ENCODE assay signal across 13 cellular contexts in the genomic region with DNA sequence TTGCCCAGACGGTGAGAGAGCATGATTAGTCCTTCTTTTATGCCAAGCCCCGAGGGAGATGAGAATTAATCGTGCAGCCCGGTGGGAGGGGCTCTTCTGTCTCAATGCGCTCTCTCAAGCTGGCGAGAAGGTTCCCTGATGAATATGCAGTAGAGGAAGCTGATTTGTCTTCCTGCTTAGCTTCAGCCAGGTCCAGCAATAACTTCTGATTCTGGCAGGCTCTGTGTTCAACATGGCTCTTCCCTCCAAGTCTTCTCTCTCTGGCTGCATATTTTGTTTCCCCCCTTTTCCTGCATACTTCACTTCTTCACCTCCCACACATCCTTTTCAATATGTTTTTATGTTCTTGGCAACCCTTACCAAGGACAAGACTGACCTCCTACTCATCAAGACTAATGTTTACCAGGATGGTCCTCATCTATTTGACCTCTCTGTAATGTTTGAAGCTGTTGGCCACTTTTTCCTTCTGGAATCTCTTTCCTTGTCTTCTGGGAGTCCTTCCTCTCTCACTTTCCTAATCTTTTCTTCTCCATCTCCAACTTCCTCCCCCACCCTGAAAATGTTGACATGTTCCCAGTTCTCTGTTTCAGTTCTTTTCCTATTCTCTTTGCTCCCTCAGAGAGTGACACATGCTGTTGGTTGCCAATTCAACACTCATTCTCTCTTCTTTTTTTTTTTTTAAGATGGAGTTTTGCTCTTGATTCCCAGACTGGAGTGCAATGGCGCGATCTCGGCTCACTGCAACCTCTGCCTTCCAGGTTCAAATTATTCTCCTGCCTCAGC. TPM values are rescaled to one million over a fixed set of nuclear protein-coding genes. Genes with fewer than 3 reads are reported as not detected.
DNase-seq lines count a peak whose midpoint lies in the region; ATAC-seq and TF ChIP-seq lines count a peak whose summit lies in the region.
"Had no signal": no experiment of that assay in that cellular context is flagged by ENCODE, and none has a peak within 500 bp of the region (broad histone marks: within the 10 kb centered on the region; RNA-seq: fewer than 3 reads in every experiment).

No MANE protein-coding gene starts in this region.

- no peaks in the 10 kb centered on the region for H3K27me3 Mint-ChIP-seq in Caco-2 (ENCODE audit: insufficient read depth, unreplicated experiment)
- peaks cover 1% of the 10 kb centered on the region for H3K27me3 Mint-ChIP-seq in endothelial cell (ENCODE audit: unreplicated experiment)
- peaks cover 14% of the 10 kb centered on the region for H3K27me3 Mint-ChIP-seq in nephron progenitor cell (ENCODE audit: low read depth, poor library complexity)
- H3K27me3 Mint-ChIP-seq in CD8-positive, alpha-beta T cell (ENCODE audit: low read depth): peaks cover 26% of the 10 kb centered on the region

- H3K4me1 ChIP-seq in Caco-2: peaks cover 42% of the 10 kb centered on the region
- no peaks in the 10 kb centered on the region for H3K4me1 ChIP-seq in CD8-positive, alpha-beta T cell (ENCODE audit: insufficient read depth, low read length)

- intact Hi-C loops in Caco-2 (cut with micrococcal nuclease; ENCODE audit: unreplicated experiment): loop anchor here (2.0 kb wide), 2 partner anchors 13 to 33 kb away; a partner anchor contains a TSS
- intact Hi-C loops in CD8-positive, alpha-beta T cell (cut with DNase I, micrococcal nuclease): no loop called here

- no peaks in the 10 kb centered on the region for H3K27me3 ChIP-seq in Caco-2 (replicated peaks; ENCODE audit: control insufficient read depth, insufficient read depth, low read length)
- no peaks in the 10 kb centered on the region for H3K27me3 ChIP-seq in CD8-positive, alpha-beta T cell (ENCODE audit: insufficient read depth, low read length)
- H3K27me3 ChIP-seq: ovary had no signal

- no peaks in the 10 kb centered on the region for H3K36me3 ChIP-seq in Caco-2 (ENCODE audit: control insufficient read depth, insufficient read depth, low read length)
- no peaks in the 10 kb centered on the region for H3K36me3 ChIP-seq in CD8-positive, alpha-beta T cell (ENCODE audit: insufficient read depth, low read length)
- H3K36me3 ChIP-seq: ovary had no signal

- ATAC-seq in CD8-positive, alpha-beta T cell: no peak
- no peak for ATAC-seq in activated naive CD4-positive, alpha-beta T cell treated with anti-CD3 and anti-CD28 coated beads, Interleukin-2, amount 50 U/mL, for 72 hours
- ATAC-seq in HG03378 (IDR thresholded peaks at IDR 0.05; ENCODE audit: unreplicated experiment): no peak
- ATAC-seq: activated CD8-positive, alpha-beta T cell treated with anti-CD3 and anti-CD28 coated beads for 36 hours had no signal

- H3K9me3 ChIP-seq in Caco-2: no peaks in the 10 kb centered on the region
- no peaks in the 10 kb centered on the region for H3K9me3 ChIP-seq in CD8-positive, alpha-beta T cell (ENCODE audit: low read length)
- H3K9me3 ChIP-seq: ovary had no signal

- peaks cover 45% of the 10 kb centered on the region for H3K4me1 Mint-ChIP-seq in Caco-2 (ENCODE audit: low read depth, unreplicated experiment)
- H3K4me1 Mint-ChIP-seq in endothelial cell (ENCODE audit: unreplicated experiment): peaks cover 6% of the 10 kb centered on the region
- peaks cover 17% of the 10 kb centered on the region for H3K4me1 Mint-ChIP-seq in nephron progenitor cell
- no peaks in the 10 kb centered on the region for H3K4me1 Mint-ChIP-seq in CD8-positive, alpha-beta T cell (ENCODE audit: low read depth)
- H3K4me1 Mint-ChIP-seq: activated naive CD8-positive, alpha-beta T cell treated with anti-CD3 and anti-CD28 coated beads for 36 hours had no signal

- H3K36me3 Mint-ChIP-seq in Caco-2 (ENCODE audit: insufficient read depth, unreplicated experiment) (no peaks in the 10 kb centered on the region), endothelial cell (ENCODE audit: low read depth, unreplicated experiment) (no peaks in the 10 kb centered on the region), nephron progenitor cell (ENCODE audit: low read depth) (no peaks in the 10 kb centered on the region)
- no peaks in the 10 kb centered on the region for H3K36me3 Mint-ChIP-seq in CD8-positive, alpha-beta T cell
- H3K36me3 Mint-ChIP-seq in activated naive CD4-positive, alpha-beta T cell treated with anti-CD3 and anti-CD28 coated beads, Interleukin-2, amount 50 U/mL, for 72 hours: no peaks in the 10 kb centered on the region
- H3K36me3 Mint-ChIP-seq: activated naive CD8-positive, alpha-beta T cell treated with anti-CD3 and anti-CD28 coated beads for 36 hours; CD14-positive monocyte had no signal

- no peak for DNase-seq in Caco-2
- peak; percentile 14 for DNase-seq in NCI-H2081 treated with DMSO at 0.1 percent for 48 hours (lab: John Stamatoyannopoulos, UW)
- DNase-seq in endothelial cell (ENCODE audit: low spot score): no peak
- DNase-seq in nephron progenitor cell: no peak
- DNase-seq in CD8-positive, alpha-beta T cell: no peak
- DNase-seq in activated naive CD4-positive, alpha-beta T cell treated with anti-CD3 and anti-CD28 coated beads, Interleukin-2, amount 50 U/mL, for 72 hours (ENCODE audit: low spot score in 2 of 2): no peak
- DNase-seq in stimulated activated CD4-positive, alpha-beta T cell treated with anti-CD3 and anti-CD28 coated beads, Interleukin-4, amount 100 ng/mL, for 4 hours: no peak
- DNase-seq: activated CD8-positive, alpha-beta T cell treated with anti-CD3 and anti-CD28 coated beads for 36 hours; activated naive CD8-positive, alpha-beta T cell treated with anti-CD3 and anti-CD28 coated beads for 36 hours; NCI-H510A; ovary had no signal

- H3K9me3 Mint-ChIP-seq in Caco-2 (ENCODE audit: unreplicated experiment) (no peaks in the 10 kb centered on the region), endothelial cell (ENCODE audit: unreplicated experiment) (no peaks in the 10 kb centered on the region), nephron progenitor cell (no peaks in the 10 kb centered on the region)
- no peaks in the 10 kb centered on the region for H3K9me3 Mint-ChIP-seq in CD8-positive, alpha-beta T cell
- no peaks in the 10 kb centered on the region for H3K9me3 Mint-ChIP-seq in activated naive CD4-positive, alpha-beta T cell treated with anti-CD3 and anti-CD28 coated beads, Interleukin-2, amount 50 U/mL, for 72 hours
- H3K9me3 Mint-ChIP-seq: activated CD8-positive, alpha-beta T cell treated with anti-CD3 and anti-CD28 coated beads for 36 hours; activated naive CD8-positive, alpha-beta T cell treated with anti-CD3 and anti-CD28 coated beads for 36 hours had no signal

- TF ChIP-seq CTCF in Caco-2 (IDR thresholded peaks at IDR 0.05; ENCODE audit: insufficient read depth in 1 of 2, low read depth in 1 of 2, low read length in 1 of 2, severe bottlenecking in 1 of 2, unreplicated experiment in 1 of 2) (no peak), endothelial cell (IDR thresholded peaks at IDR 0.05; ENCODE audit: unreplicated experiment) (no peak), nephron progenitor cell (IDR thresholded peaks at IDR 0.05) (no peak)
- TF ChIP-seq CTCF in CD8-positive, alpha-beta T cell (IDR thresholded peaks at IDR 0.05): no peak

- POLR2A ChIA-PET in Caco-2 (lab: Charles Lee): interaction anchor here (1.1 to 1.2 kb wide), 2 partner anchors 33 to 64 kb away, joined by 3 read pairs; a partner anchor contains a TSS
- POLR2A ChIA-PET in CD8-positive, alpha-beta T cell (lab: Charles Lee): no interaction called here

- CTCF ChIA-PET in Caco-2 (lab: Charles Lee): interaction anchor here (0.6 to 1.6 kb wide), 2 partner anchors 52 to 315 kb away, joined by 4 to 13 read pairs; a partner anchor contains a TSS
- CTCF ChIA-PET in CD8-positive, alpha-beta T cell (lab: Charles Lee): no interaction called here

- peak overlapping the region; percentile 16 for H3K27ac Mint-ChIP-seq in Caco-2 (ENCODE audit: unreplicated experiment)
- H3K27ac Mint-ChIP-seq in endothelial cell (ENCODE audit: unreplicated experiment): peak overlapping the region; percentile 39
- peak overlapping the region; percentile 21 for H3K27ac Mint-ChIP-seq in nephron progenitor cell
- no peak overlapping the region for H3K27ac Mint-ChIP-seq in CD8-positive, alpha-beta T cell
- no peak overlapping the region for H3K27ac Mint-ChIP-seq in activated naive CD4-positive, alpha-beta T cell treated with anti-CD3 and anti-CD28 coated beads, Interleukin-2, amount 50 U/mL, for 72 hours
- H3K27ac Mint-ChIP-seq: activated CD8-positive, alpha-beta T cell treated with anti-CD3 and anti-CD28 coated beads for 36 hours; activated naive CD8-positive, alpha-beta T cell treated with anti-CD3 and anti-CD28 coated beads for 36 hours; CD14-positive monocyte had no signal

- no TSS peak for BruUV-seq in Caco-2 (replicated peaks; lab: Mats Ljungman, UMichigan)

- no peak overlapping the region for H3K27ac ChIP-seq in CD8-positive, alpha-beta T cell (ENCODE audit: low read depth, low read length)
- H3K27ac ChIP-seq: ovary had no signal

- no peak overlapping the region for H3K4me3 ChIP-seq in Caco-2 (ENCODE audit: low read depth, low read length)
- H3K4me3 ChIP-seq in CD8-positive, alpha-beta T cell (ENCODE audit: low read depth, low read length): no peak overlapping the region
- H3K4me3 ChIP-seq: ovary had no signal

- H3K4me3 Mint-ChIP-seq in Caco-2 (ENCODE audit: unreplicated experiment) (no peak overlapping the region), endothelial cell (ENCODE audit: unreplicated experiment) (no peak overlapping the region), nephron progenitor cell (no peak overlapping the region)
- no peak overlapping the region for H3K4me3 Mint-ChIP-seq in CD8-positive, alpha-beta T cell
- H3K4me3 Mint-ChIP-seq: activated CD8-positive, alpha-beta T cell treated with anti-CD3 and anti-CD28 coated beads for 36 hours; activated naive CD8-positive, alpha-beta T cell treated with anti-CD3 and anti-CD28 coated beads for 36 hours had no signal

RNA-seq across cellular contexts. Expression of a gene that starts 33.1 kb away (rescaled TPM):
- total RNA-seq in Caco-2 (2022): 16.0 and 19.9 TPM in 2 replicates
- total RNA-seq in endothelial cell (ENCODE audit: unreplicated experiment): 35.7 TPM
- total RNA-seq in CD8-positive, alpha-beta T cell: 1 to 10 TPM; 2.9 to 4.1 TPM
- 1 to 10 TPM; 2.1 to 3.6 TPM for total RNA-seq in activated naive CD4-positive, alpha-beta T cell treated with anti-CD3 and anti-CD28 coated beads, Interleukin-2, amount 50 U/mL, for 72 hours

RNA-seq across cellular contexts. Expression of a gene that starts 51.8 kb away (rescaled TPM):
- total RNA-seq in Caco-2 (2022) (56.3 and 66.8 TPM in 2 replicates), endothelial cell (ENCODE audit: unreplicated experiment) (54.1 TPM)
- 100 to 1,000 TPM; 125 to 130 TPM for total RNA-seq in CD8-positive, alpha-beta T cell
- 10 to 100 TPM; 42.6 to 71.0 TPM for total RNA-seq in activated naive CD4-positive, alpha-beta T cell treated with anti-CD3 and anti-CD28 coated beads, Interleukin-2, amount 50 U/mL, for 72 hours

Comparison
In these comparisons a context has a peak if more than half of its experiments do, and no peak if none do; other contexts are left out.
1. H3K27ac Mint-ChIP-seq: peak in Caco-2 (single experiment), endothelial cell (single experiment) and nephron progenitor cell (single experiment); none in CD8-positive, alpha-beta T cell (single experiment) and activated naive CD4-positive, alpha-beta T cell treated with anti-CD3 and anti-CD28 coated beads, Interleukin-2, amount 50 U/mL, for 72 hours (0 of 2).